ENCODE assay signal across 1 cellular context in the genomic region with DNA sequence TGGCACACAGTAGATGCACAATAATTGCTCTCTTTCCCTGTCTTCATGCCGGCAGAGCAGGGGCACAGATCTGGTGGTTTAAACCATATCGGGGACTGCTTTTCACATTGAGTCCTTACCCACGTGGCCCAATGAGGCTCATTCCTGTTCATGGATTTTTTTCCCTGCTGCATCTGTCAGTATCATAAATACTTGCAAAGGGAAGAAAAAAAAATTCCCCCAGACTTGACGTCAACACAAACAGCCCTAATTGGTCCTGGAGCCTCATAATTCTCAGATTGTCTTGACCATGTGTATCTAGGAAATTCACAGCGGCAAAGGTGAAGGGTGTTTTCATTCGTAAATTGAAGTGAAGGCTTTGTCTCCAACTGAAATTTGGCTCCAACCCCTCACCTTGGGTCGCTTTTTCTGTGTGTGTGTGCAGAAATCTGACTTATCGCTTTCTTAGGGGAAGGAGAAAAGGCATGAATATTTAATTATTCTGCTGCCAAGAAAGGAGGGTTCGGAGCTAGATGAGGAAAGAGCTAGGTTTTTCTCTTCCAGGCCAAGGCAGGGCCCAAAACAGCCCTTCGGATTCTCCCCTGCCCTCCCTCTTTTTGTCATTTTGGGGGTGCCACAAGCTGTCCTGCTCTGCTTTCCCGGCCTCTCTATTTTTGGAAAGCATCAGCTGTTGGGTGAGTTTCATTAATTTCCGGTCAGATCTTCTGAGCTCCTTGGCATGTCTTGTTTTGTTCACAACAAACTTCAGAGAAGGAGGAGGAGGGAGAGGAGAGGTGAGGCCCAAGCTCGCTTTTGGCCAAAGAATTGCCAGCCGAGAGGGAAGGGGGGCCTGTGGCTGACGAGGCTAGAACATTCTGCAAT.
TF ChIP-seq lines count a peak whose summit lies in the region.

No MANE protein-coding gene starts in this region.

TF ChIP-seq in H1, 55 proteins besides CTCF, POLR2A, EP300 and RAD21 (continued from another document):
- TF ChIP-seq SP4 (IDR thresholded peaks at IDR 0.05; ENCODE audit: low read length) (no peak), CBX8 (IDR thresholded peaks at IDR 0.05; ENCODE audit: borderline replicate concordance, low read depth, low read length) (no peak), GTF2F1 (IDR thresholded peaks at IDR 0.05; ENCODE audit: borderline replicate concordance, low read depth, low read length) (no peak), TAF1 (IDR thresholded peaks at IDR 0.05; ENCODE audit: low read depth, low read length) (no peak), BACH1 (IDR thresholded peaks at IDR 0.05; ENCODE audit: low read length) (no peak), SIX5 (IDR thresholded peaks at IDR 0.05; ENCODE audit: low read depth, low read length) (no peak), FOSL1 (IDR thresholded peaks at IDR 0.05; ENCODE audit: insufficient read depth, low read depth, low read length) (no peak), JUN (IDR thresholded peaks at IDR 0.05; ENCODE audit: low read depth, low read length) (no peak), HDAC6 (IDR thresholded peaks at IDR 0.05; ENCODE audit: low read depth, low read length) (no peak), CTBP2 (IDR thresholded peaks at IDR 0.05; ENCODE audit: borderline replicate concordance, insufficient read depth, insufficient read length, low read length) (no peak), POLR2AphosphoS5 (IDR thresholded peaks at IDR 0.05; ENCODE audit: low read depth, low read length) (no peak), ZNF274 (IDR thresholded peaks at IDR 0.05; ENCODE audit: borderline replicate concordance, extremely low read depth, low read length) (no peak), SP1 (IDR thresholded peaks at IDR 0.05; ENCODE audit: low read depth, low read length) (no peak), HDAC2 (IDR thresholded peaks at IDR 0.05; ENCODE audit: borderline replicate concordance in 1 of 2, low read depth in 2 of 2, low read length in 2 of 2) (no peak), BRCA1 (IDR thresholded peaks at IDR 0.05; ENCODE audit: low read depth, low read length) (no peak), MAFK (IDR thresholded peaks at IDR 0.05; ENCODE audit: low read depth, low read length) (no peak)
- TF ChIP-seq, protein P1, sequence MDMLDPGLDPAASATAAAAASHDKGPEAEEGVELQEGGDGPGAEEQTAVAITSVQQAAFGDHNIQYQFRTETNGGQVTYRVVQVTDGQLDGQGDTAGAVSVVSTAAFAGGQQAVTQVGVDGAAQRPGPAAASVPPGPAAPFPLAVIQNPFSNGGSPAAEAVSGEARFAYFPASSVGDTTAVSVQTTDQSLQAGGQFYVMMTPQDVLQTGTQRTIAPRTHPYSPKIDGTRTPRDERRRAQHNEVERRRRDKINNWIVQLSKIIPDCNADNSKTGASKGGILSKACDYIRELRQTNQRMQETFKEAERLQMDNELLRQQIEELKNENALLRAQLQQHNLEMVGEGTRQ (IDR thresholded peaks at IDR 0.05; ENCODE audit: low read length), result no peak
